Comparison of ENCODE assay signal across 17 cellular contexts in genomic region chr17:35074711-35075707, GRCh38. TPM values are rescaled to one million over a fixed set of nuclear protein-coding genes. Genes with fewer than 3 reads are reported as not detected.
DNase-seq lines count a peak whose midpoint lies in the region; ATAC-seq and TF ChIP-seq lines count a peak whose summit lies in the region.
"Had no signal": no experiment of that assay in that cellular context is flagged by ENCODE, and none has a peak within 500 bp of the region (broad histone marks: within the 10 kb centered on the region; RNA-seq: fewer than 3 reads in every experiment).

No MANE protein-coding gene starts in this region.

- H3K36me3 Mint-ChIP-seq in CD8-positive, alpha-beta T cell, result peaks cover 11% of the 10 kb centered on the region
- H3K36me3 Mint-ChIP-seq in naive thymus-derived CD8-positive, alpha-beta T cell, result peaks cover 0 to 3% (median 0%) of the 10 kb centered on the region in 3 donors
- peaks cover 2% of the 10 kb centered on the region for H3K36me3 Mint-ChIP-seq in osteocyte (ENCODE audit: unreplicated experiment)

- no peaks in the 10 kb centered on the region for H3K9me3 Mint-ChIP-seq in CD8-positive, alpha-beta T cell
- H3K9me3 Mint-ChIP-seq in naive thymus-derived CD8-positive, alpha-beta T cell, result no peaks in the 10 kb centered on the region
- no peaks in the 10 kb centered on the region for H3K9me3 Mint-ChIP-seq in osteocyte (ENCODE audit: unreplicated experiment)
- H3K9me3 Mint-ChIP-seq: H9; stimulated activated naive CD8-positive, alpha-beta T cell treated with anti-CD3 and anti-CD28 coated beads, Interleukin-15, amount 100 ng/mL, for 72 hours had no signal

- peak overlapping the region; percentile 13 for H3K4me3 Mint-ChIP-seq in CD8-positive, alpha-beta T cell
- peak overlapping the region in 9 of 10 donors; percentile 42 to 72 (median 54) for H3K4me3 Mint-ChIP-seq in naive thymus-derived CD8-positive, alpha-beta T cell
- H3K4me3 Mint-ChIP-seq in osteocyte (ENCODE audit: unreplicated experiment), result no peak overlapping the region
- H3K4me3 Mint-ChIP-seq: H9 had no signal

- H3K9me3 ChIP-seq in CD8-positive, alpha-beta T cell (ENCODE audit: low read length), result no peaks in the 10 kb centered on the region

- CTCF ChIA-PET in CD8-positive, alpha-beta T cell (lab: Charles Lee), result interaction anchor here (1.1 to 1.9 kb wide), 2 partner anchors 11 to 15 kb away, joined by 3 to 7 read pairs; no protein-coding TSS in a partner anchor

- peaks cover 69% of the 10 kb centered on the region for H3K4me1 Mint-ChIP-seq in CD8-positive, alpha-beta T cell (ENCODE audit: low read depth)
- peaks cover 36 to 81% (median 66%) of the 10 kb centered on the region in 4 donors for H3K4me1 Mint-ChIP-seq in naive thymus-derived CD8-positive, alpha-beta T cell
- H3K4me1 Mint-ChIP-seq in osteocyte (ENCODE audit: unreplicated experiment), result peaks cover 20% of the 10 kb centered on the region

- H3K27ac Mint-ChIP-seq in CD8-positive, alpha-beta T cell, result peak overlapping the region; percentile 57
- H3K27ac Mint-ChIP-seq in naive thymus-derived CD8-positive, alpha-beta T cell, result peak overlapping the region in 8 of 10 donors; percentile 77 to 90 (median 83)
- no peak overlapping the region for H3K27ac Mint-ChIP-seq in osteocyte (ENCODE audit: unreplicated experiment)
- H3K27ac Mint-ChIP-seq: H9 had no signal

- H3K4me1 ChIP-seq in CD8-positive, alpha-beta T cell (ENCODE audit: insufficient read depth, low read length), result peaks cover 47% of the 10 kb centered on the region
- H3K4me1 ChIP-seq: parathyroid adenoma had no signal

- H3K27me3 Mint-ChIP-seq in CD8-positive, alpha-beta T cell (ENCODE audit: low read depth), result no peaks in the 10 kb centered on the region
- H3K27me3 Mint-ChIP-seq in naive thymus-derived CD8-positive, alpha-beta T cell, result no peaks in the 10 kb centered on the region
- no peaks in the 10 kb centered on the region for H3K27me3 Mint-ChIP-seq in osteocyte (ENCODE audit: unreplicated experiment)
- H3K27me3 Mint-ChIP-seq: stimulated activated naive CD8-positive, alpha-beta T cell treated with anti-CD3 and anti-CD28 coated beads, Interleukin-15, amount 100 ng/mL, for 72 hours had no signal

- no peak for TF ChIP-seq CTCF in CD8-positive, alpha-beta T cell (IDR thresholded peaks at IDR 0.05)
- TF ChIP-seq CTCF in osteocyte (IDR thresholded peaks at IDR 0.05), result no peak

- no peaks in the 10 kb centered on the region for H3K27me3 ChIP-seq in CD8-positive, alpha-beta T cell (ENCODE audit: insufficient read depth, low read length)

- POLR2A ChIA-PET in CD8-positive, alpha-beta T cell (lab: Charles Lee), result interaction anchor here (1.2 to 1.9 kb wide), 2 partner anchors 11 to 24 kb away, joined by 4 to 6 read pairs; partner anchors contain the start of gene RFFL
- POLR2A ChIA-PET in naive thymus-derived CD8-positive, alpha-beta T cell (lab: Charles Lee), result interaction anchor here (1.5 to 1.6 kb wide), 2 partner anchors 13 to 15 kb away, joined by 6 to 7 read pairs; no protein-coding TSS in a partner anchor

- H3K36me3 ChIP-seq in CD8-positive, alpha-beta T cell (ENCODE audit: insufficient read depth, low read length), result no peaks in the 10 kb centered on the region

- no peak overlapping the region for H3K27ac ChIP-seq in CD8-positive, alpha-beta T cell (ENCODE audit: low read depth, low read length)
- H3K27ac ChIP-seq: parathyroid adenoma had no signal

- no peak for DNase-seq in CD8-positive, alpha-beta T cell
- DNase-seq in dermis blood vessel endothelial cell (peak; percentile 15), osteocyte (ENCODE audit: extremely low spot score, unreplicated experiment) (no peak), hepatic stellate cell (ENCODE audit: low spot score) (no peak), NCI-H1417 treated with DMSO at 0.1 percent for 48 hours (lab: John Stamatoyannopoulos, UW) (no peak)
- no peak for DNase-seq in naive thymus-derived CD8-positive, alpha-beta T cell
- DNase-seq: H9; left cardiac atrium; NCI-H1930; stimulated activated CD4-positive, alpha-beta T cell treated with anti-CD3 and anti-CD28 coated beads, Interleukin-4, amount 100 ng/mL, for 1 hour; stimulated activated naive CD8-positive, alpha-beta T cell treated with anti-CD3 and anti-CD28 coated beads, Interleukin-15, amount 100 ng/mL, for 72 hours; T-helper 9 cell had no signal

- ATAC-seq in CD8-positive, alpha-beta T cell, result no peak
- no peak for ATAC-seq in naive thymus-derived CD8-positive, alpha-beta T cell
- ATAC-seq in HG03521 (IDR thresholded peaks at IDR 0.05; ENCODE audit: unreplicated experiment), result no peak
- ATAC-seq: left cardiac atrium had no signal

- intact Hi-C loops in CD8-positive, alpha-beta T cell (cut with DNase I, micrococcal nuclease), result no loop called here

- H3K4me3 ChIP-seq in CD8-positive, alpha-beta T cell (ENCODE audit: low read depth, low read length), result no peak overlapping the region

TF ChIP-seq in PFSK-1, 5 proteins besides CTCF, POLR2A, EP300 and RAD21:
- no peak for TF ChIP-seq REST (IDR thresholded peaks at IDR 0.05; ENCODE audit: insufficient read depth in 1 of 2, low read depth in 2 of 2, low read length in 2 of 2)
- 0 out of 2 replicates have a peak, but pooled peaks have one; percentile 16 for TF ChIP-seq SIN3A (IDR thresholded peaks at IDR 0.05; ENCODE audit: borderline replicate concordance, insufficient read depth, low read length)
TF ChIP-seq in PFSK-1: peak in this region for 1.

RNA-seq across cellular contexts. Expression of gene RFFL, which starts 11.5 kb away (rescaled TPM):
- total RNA-seq in CD8-positive, alpha-beta T cell, result 10 to 100 TPM; 55.2 to 64.4 TPM
- polyA plus RNA-seq in PFSK-1 (2012; ENCODE audit: insufficient read length, low read depth), result 21.7 TPM
- total RNA-seq in dermis blood vessel endothelial cell, result 7.0 and 8.1 TPM in 2 replicates
- 10 to 100 TPM; 69.1 to 70.1 TPM for total RNA-seq in naive thymus-derived CD8-positive, alpha-beta T cell
- polyA plus RNA-seq in naive thymus-derived CD8-positive, alpha-beta T cell, result 10 to 100 TPM; 30.8 to 39.7 (median 31.9) TPM
- total RNA-seq in osteocyte, result 19.3 and 22.9 TPM in 2 replicates

RNA-seq across cellular contexts. Expression of gene RAD51D, which starts 44.7 kb away (rescaled TPM):
- total RNA-seq in CD8-positive, alpha-beta T cell, result 1 to 10 TPM; 6.9 to 8.7 TPM
- 18.3 TPM for polyA plus RNA-seq in PFSK-1 (2012; ENCODE audit: insufficient read length, low read depth)
- total RNA-seq in dermis blood vessel endothelial cell, result 13.7 and 15.8 TPM in 2 replicates
- total RNA-seq in naive thymus-derived CD8-positive, alpha-beta T cell, result 10 to 100 TPM; 23.5 to 28.7 TPM
- 10 to 100 TPM in 1 of 3 donors, 1 to 10 TPM in 2; 6.5 to 13.6 (median 8.4) TPM for polyA plus RNA-seq in naive thymus-derived CD8-positive, alpha-beta T cell
- total RNA-seq in osteocyte, result 14.8 and 18.2 TPM in 2 replicates

RNA-seq across cellular contexts. Expression of gene FNDC8, which starts 46.4 kb away (rescaled TPM):
- not detected for total RNA-seq in CD8-positive, alpha-beta T cell
- 0.33 TPM for polyA plus RNA-seq in PFSK-1 (2012; ENCODE audit: insufficient read length, low read depth)
- total RNA-seq in dermis blood vessel endothelial cell, result not detected in 2 replicates
- total RNA-seq in naive thymus-derived CD8-positive, alpha-beta T cell, result not detected
- polyA plus RNA-seq in naive thymus-derived CD8-positive, alpha-beta T cell, result not detected
- not detected in 2 replicates for total RNA-seq in osteocyte
- total RNA-seq: chondrocyte, fibroblast of villous mesenchyme, H9, left cardiac atrium had no signal
